In the genomic region with DNA sequence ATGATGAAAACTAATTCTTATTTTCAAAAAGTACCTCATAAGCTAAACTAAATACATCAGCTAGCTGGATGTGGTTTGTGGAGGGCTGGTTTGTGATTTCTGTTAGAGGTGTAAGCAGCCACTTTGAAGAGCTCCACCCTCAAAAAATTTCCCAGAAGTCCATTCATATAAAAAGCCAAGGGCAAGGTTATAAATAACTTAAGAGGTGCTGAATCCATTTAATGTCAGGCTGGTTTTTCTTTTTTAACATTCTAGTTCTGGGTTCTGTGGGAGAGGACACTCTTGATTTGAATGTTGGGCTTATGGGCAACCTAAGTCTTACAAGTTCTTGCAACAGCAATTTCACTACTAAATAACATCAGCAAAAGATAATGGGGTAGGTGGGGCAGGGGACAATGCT, we compare ENCODE assay signal across 11 cellular contexts.
DNase-seq lines count a peak whose midpoint lies in the region; ATAC-seq and TF ChIP-seq lines count a peak whose summit lies in the region.
"Had no signal": no experiment of that assay in that cellular context is flagged by ENCODE, and none has a peak within 500 bp of the region (broad histone marks: within the 10 kb centered on the region; RNA-seq: fewer than 3 reads in every experiment).

No MANE protein-coding gene starts in this region.

- H3K27ac ChIP-seq in OCI-LY3 (ENCODE audit: low read length): no peak overlapping the region

- H3K4me3 ChIP-seq in OCI-LY3 (ENCODE audit: low read length): no peak overlapping the region

- peaks cover 56% of the 10 kb centered on the region for H3K4me1 Mint-ChIP-seq in activated naive CD4-positive, alpha-beta T cell treated with anti-CD3 and anti-CD28 coated beads, Interleukin-2, amount 50 U/mL, for 24 hours

- no peaks in the 10 kb centered on the region for H3K9me3 Mint-ChIP-seq in activated naive CD4-positive, alpha-beta T cell treated with anti-CD3 and anti-CD28 coated beads, Interleukin-2, amount 50 U/mL, for 24 hours

- no peaks in the 10 kb centered on the region for H3K36me3 ChIP-seq in OCI-LY3 (replicated peaks; ENCODE audit: low read depth, low read length)

- no peak overlapping the region for H2AFZ ChIP-seq in OCI-LY3 (ENCODE audit: low read depth, low read length)

- DNase-seq in activated naive CD4-positive, alpha-beta T cell treated with Interleukin-2 at 50 U/mL for 16 hours: no peak
- DNase-seq in central memory CD4-positive, alpha-beta T cell: peak; percentile 70
- no peak for DNase-seq in stimulated activated naive CD8-positive, alpha-beta T cell treated with anti-CD3 and anti-CD28 coated beads, Interleukin-15, Interleukin-2, amounts not matched to agents 100 U/mL and 50 U/mL, for 24 hours
- DNase-seq in HCEC 1CT (no peak), SW 1271 (lab: John Stamatoyannopoulos, UW) (no peak)
- DNase-seq: H7; NCI-H2171 treated with DMSO at 0.1 percent for 48 hours; stimulated activated CD4-positive, alpha-beta T cell treated with anti-CD3 and anti-CD28 coated beads, Interleukin-4, amount 100 ng/mL, for 4 hours had no signal

- H3K4me3 Mint-ChIP-seq in activated naive CD4-positive, alpha-beta T cell treated with anti-CD3 and anti-CD28 coated beads, Interleukin-2, amount 50 U/mL, for 24 hours: peak overlapping the region; percentile 17

- no peaks in the 10 kb centered on the region for H3K79me2 ChIP-seq in OCI-LY3 (ENCODE audit: low read length)

- H3K4me2 ChIP-seq in OCI-LY3 (ENCODE audit: low read length): peak overlapping the region; percentile 33

- peak overlapping the region; percentile 94 for H3K27ac Mint-ChIP-seq in activated naive CD4-positive, alpha-beta T cell treated with anti-CD3 and anti-CD28 coated beads, Interleukin-2, amount 50 U/mL, for 24 hours

- TF ChIP-seq CTCF in OCI-LY3 (IDR thresholded peaks at IDR 0.05; ENCODE audit: low read depth, low read length): no peak

- no peaks in the 10 kb centered on the region for H3K36me3 Mint-ChIP-seq in activated naive CD4-positive, alpha-beta T cell treated with anti-CD3 and anti-CD28 coated beads, Interleukin-2, amount 50 U/mL, for 24 hours

- no peaks in the 10 kb centered on the region for H4K20me1 ChIP-seq in OCI-LY3 (ENCODE audit: insufficient read depth, low read length)

- H3K9ac ChIP-seq in OCI-LY3 (ENCODE audit: low read length): no peak overlapping the region; the same call in 1 of the 2 replicates

- H3K27me3 Mint-ChIP-seq in activated naive CD4-positive, alpha-beta T cell treated with anti-CD3 and anti-CD28 coated beads, Interleukin-2, amount 50 U/mL, for 24 hours: no peaks in the 10 kb centered on the region

- peaks cover 9% of the 10 kb centered on the region for H3K27me3 ChIP-seq in OCI-LY3 (ENCODE audit: low read depth, low read length)

- H3K9me3 ChIP-seq in OCI-LY3 (ENCODE audit: insufficient read depth, low read length): no peaks in the 10 kb centered on the region

- ATAC-seq in stimulated activated naive CD8-positive, alpha-beta T cell treated with anti-CD3 and anti-CD28 coated beads, Interleukin-15, Interleukin-2, amounts not matched to agents 100 U/mL and 50 U/mL, for 24 hours: peak; percentile 6
- no peak for ATAC-seq in HG02678 (IDR thresholded peaks at IDR 0.05; ENCODE audit: unreplicated experiment)

- H3K4me1 ChIP-seq in OCI-LY3 (ENCODE audit: low read length): peaks cover 57% of the 10 kb centered on the region
